In the genomic region with DNA sequence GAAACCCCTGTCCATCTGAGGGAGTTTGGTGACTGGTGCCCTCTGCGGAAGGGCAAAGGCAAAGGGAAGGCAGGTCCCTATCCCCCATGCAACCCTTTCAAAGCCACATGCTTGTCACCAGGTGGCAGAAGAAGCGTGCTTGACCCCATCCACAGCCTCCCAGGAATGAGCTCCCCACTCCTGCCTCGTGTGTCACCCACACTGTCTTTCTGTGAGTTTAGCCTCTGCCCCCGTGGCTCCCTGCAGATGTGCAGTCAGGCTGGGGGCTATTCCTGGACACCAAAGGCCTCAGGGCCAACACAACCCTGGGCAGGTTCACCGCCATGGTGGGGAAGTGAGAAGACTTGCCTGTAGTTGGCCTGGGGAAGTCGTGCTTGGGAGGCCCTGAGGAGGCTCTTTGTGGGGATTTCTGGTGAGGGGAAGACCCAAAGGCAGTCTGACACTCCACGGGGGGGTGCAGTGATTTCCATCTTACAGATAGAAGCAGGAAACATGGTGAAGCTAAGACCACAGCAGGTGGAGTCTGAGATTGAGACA, we compare ENCODE assay signal across 1 cellular context.
TF ChIP-seq lines count a peak whose summit lies in the region.

No MANE protein-coding gene starts in this region.

TF ChIP-seq in HepG2, 621 proteins besides CTCF, POLR2A, EP300 and RAD21 (continued from another document):
- TF ChIP-seq, protein P1, sequence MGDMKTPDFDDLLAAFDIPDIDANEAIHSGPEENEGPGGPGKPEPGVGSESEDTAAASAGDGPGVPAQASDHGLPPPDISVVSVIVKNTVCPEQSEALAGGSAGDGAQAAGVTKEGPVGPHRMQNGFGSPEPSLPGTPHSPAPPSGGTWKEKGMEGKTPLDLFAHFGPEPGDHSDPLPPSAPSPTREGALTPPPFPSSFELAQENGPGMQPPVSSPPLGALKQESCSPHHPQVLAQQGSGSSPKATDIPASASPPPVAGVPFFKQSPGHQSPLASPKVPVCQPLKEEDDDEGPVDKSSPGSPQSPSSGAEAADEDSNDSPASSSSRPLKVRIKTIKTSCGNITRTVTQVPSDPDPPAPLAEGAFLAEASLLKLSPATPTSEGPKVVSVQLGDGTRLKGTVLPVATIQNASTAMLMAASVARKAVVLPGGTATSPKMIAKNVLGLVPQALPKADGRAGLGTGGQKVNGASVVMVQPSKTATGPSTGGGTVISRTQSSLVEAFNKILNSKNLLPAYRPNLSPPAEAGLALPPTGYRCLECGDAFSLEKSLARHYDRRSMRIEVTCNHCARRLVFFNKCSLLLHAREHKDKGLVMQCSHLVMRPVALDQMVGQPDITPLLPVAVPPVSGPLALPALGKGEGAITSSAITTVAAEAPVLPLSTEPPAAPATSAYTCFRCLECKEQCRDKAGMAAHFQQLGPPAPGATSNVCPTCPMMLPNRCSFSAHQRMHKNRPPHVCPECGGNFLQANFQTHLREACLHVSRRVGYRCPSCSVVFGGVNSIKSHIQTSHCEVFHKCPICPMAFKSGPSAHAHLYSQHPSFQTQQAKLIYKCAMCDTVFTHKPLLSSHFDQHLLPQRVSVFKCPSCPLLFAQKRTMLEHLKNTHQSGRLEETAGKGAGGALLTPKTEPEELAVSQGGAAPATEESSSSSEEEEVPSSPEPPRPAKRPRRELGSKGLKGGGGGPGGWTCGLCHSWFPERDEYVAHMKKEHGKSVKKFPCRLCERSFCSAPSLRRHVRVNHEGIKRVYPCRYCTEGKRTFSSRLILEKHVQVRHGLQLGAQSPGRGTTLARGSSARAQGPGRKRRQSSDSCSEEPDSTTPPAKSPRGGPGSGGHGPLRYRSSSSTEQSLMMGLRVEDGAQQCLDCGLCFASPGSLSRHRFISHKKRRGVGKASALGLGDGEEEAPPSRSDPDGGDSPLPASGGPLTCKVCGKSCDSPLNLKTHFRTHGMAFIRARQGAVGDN (CRISPR knock-in tag; IDR thresholded peaks at IDR 0.05) = peak; percentile 49; the same call in 1 of the 2 replicates
- no peak for TF ChIP-seq PTBP1 (IDR thresholded peaks at IDR 0.05; ENCODE audit: low read depth, low read length, poor library complexity, severe bottlenecking)
- peak; percentile 18 for TF ChIP-seq XRCC5 (optimal IDR thresholded peaks at IDR 0.05; ENCODE audit: low read length)
- TF ChIP-seq ZNF563 (CRISPR knock-in tag; IDR thresholded peaks at IDR 0.05) = 0 out of 2 replicates have a peak, but pooled peaks have one; percentile 57
- TF ChIP-seq CEBPG (CRISPR knock-in tag; IDR thresholded peaks at IDR 0.05) = peak; percentile 6; the same call in 1 of the 2 replicates
- TF ChIP-seq, protein P2, sequence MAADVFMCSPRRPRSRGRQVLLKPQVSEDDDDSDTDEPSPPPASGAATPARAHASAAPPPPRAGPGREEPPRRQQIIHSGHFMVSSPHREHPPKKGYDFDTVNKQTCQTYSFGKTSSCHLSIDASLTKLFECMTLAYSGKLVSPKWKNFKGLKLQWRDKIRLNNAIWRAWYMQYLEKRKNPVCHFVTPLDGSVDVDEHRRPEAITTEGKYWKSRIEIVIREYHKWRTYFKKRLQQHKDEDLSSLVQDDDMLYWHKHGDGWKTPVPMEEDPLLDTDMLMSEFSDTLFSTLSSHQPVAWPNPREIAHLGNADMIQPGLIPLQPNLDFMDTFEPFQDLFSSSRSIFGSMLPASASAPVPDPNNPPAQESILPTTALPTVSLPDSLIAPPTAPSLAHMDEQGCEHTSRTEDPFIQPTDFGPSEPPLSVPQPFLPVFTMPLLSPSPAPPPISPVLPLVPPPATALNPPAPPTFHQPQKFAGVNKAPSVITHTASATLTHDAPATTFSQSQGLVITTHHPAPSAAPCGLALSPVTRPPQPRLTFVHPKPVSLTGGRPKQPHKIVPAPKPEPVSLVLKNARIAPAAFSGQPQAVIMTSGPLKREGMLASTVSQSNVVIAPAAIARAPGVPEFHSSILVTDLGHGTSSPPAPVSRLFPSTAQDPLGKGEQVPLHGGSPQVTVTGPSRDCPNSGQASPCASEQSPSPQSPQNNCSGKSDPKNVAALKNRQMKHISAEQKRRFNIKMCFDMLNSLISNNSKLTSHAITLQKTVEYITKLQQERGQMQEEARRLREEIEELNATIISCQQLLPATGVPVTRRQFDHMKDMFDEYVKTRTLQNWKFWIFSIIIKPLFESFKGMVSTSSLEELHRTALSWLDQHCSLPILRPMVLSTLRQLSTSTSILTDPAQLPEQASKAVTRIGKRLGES (CRISPR knock-in tag; IDR thresholded peaks at IDR 0.05; ENCODE audit: borderline replicate concordance) = no peak
- TF ChIP-seq TGIF2 (CRISPR knock-in tag; IDR thresholded peaks at IDR 0.05) = 0 out of 2 replicates have a peak, but pooled peaks have one; percentile 50
- TF ChIP-seq MIXL1 (CRISPR knock-in tag; IDR thresholded peaks at IDR 0.05) = no peak
- TF ChIP-seq ZSCAN22 (CRISPR knock-in tag; IDR thresholded peaks at IDR 0.05) = no peak
- peak; percentile 87; the same call in 1 of the 2 replicates for TF ChIP-seq NFIB (CRISPR knock-in tag; IDR thresholded peaks at IDR 0.05; ENCODE audit: borderline replicate concordance)
- 0 out of 2 replicates have a peak, but pooled peaks have one; percentile 6 for TF ChIP-seq ZNF615 (CRISPR knock-in tag; IDR thresholded peaks at IDR 0.05; ENCODE audit: borderline replicate concordance)
- TF ChIP-seq TEAD3 (CRISPR knock-in tag; optimal IDR thresholded peaks at IDR 0.05; ENCODE audit: borderline replicate concordance) = peak; percentile 87
- TF ChIP-seq ZFY (CRISPR knock-in tag; IDR thresholded peaks at IDR 0.05) = 0 out of 2 replicates have a peak, but pooled peaks have one; percentile 8
- 0 out of 2 replicates have a peak, but pooled peaks have one; percentile 38 for TF ChIP-seq SSRP1 (CRISPR knock-in tag; IDR thresholded peaks at IDR 0.05)
- TF ChIP-seq, protein P3, sequence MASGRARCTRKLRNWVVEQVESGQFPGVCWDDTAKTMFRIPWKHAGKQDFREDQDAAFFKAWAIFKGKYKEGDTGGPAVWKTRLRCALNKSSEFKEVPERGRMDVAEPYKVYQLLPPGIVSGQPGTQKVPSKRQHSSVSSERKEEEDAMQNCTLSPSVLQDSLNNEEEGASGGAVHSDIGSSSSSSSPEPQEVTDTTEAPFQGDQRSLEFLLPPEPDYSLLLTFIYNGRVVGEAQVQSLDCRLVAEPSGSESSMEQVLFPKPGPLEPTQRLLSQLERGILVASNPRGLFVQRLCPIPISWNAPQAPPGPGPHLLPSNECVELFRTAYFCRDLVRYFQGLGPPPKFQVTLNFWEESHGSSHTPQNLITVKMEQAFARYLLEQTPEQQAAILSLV (CRISPR knock-in tag; IDR thresholded peaks at IDR 0.05; ENCODE audit: borderline replicate concordance) = no peak
- peak; percentile 21; the same call in 1 of the 2 replicates for TF ChIP-seq HHEX (CRISPR knock-in tag; IDR thresholded peaks at IDR 0.05)
- TF ChIP-seq ZNF549 (CRISPR knock-in tag; IDR thresholded peaks at IDR 0.05) = no peak
- TF ChIP-seq MAZ (IDR thresholded peaks at IDR 0.05; ENCODE audit: borderline replicate concordance, low read depth, low read length) = 0 out of 2 replicates have a peak, but pooled peaks have one; percentile 22
- TF ChIP-seq MAZ (CRISPR knock-in tag; IDR thresholded peaks at IDR 0.05; ENCODE audit: low read depth) = no peak
- TF ChIP-seq, protein P4, sequence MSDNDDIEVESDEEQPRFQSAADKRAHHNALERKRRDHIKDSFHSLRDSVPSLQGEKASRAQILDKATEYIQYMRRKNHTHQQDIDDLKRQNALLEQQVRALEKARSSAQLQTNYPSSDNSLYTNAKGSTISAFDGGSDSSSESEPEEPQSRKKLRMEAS (IDR thresholded peaks at IDR 0.05) = peak; percentile 46
- TF ChIP-seq, protein P5, sequence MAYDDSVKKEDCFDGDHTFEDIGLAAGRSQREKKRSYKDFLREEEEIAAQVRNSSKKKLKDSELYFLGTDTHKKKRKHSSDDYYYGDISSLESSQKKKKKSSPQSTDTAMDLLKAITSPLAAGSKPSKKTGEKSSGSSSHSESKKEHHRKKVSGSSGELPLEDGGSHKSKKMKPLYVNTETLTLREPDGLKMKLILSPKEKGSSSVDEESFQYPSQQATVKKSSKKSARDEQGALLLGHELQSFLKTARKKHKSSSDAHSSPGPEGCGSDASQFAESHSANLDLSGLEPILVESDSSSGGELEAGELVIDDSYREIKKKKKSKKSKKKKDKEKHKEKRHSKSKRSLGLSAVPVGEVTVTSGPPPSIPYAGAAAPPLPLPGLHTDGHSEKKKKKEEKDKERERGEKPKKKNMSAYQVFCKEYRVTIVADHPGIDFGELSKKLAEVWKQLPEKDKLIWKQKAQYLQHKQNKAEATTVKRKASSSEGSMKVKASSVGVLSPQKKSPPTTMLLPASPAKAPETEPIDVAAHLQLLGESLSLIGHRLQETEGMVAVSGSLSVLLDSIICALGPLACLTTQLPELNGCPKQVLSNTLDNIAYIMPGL (CRISPR knock-in tag; IDR thresholded peaks at IDR 0.05; ENCODE audit: borderline replicate concordance in 1 of 2, low read depth in 1 of 2) = peak in 1 of 2 experiments; percentile 15; a peak in 1 of 4 replicates
- TF ChIP-seq PPARG (CRISPR knock-in tag; conservative IDR thresholded peaks at IDR 0.05) = no peak
- 0 out of 2 replicates have a peak, but pooled peaks have one; percentile 17 for TF ChIP-seq ZNF652 (CRISPR knock-in tag; IDR thresholded peaks at IDR 0.05; ENCODE audit: borderline replicate concordance, low read depth)
- no peak for TF ChIP-seq NPAS2 (CRISPR knock-in tag; IDR thresholded peaks at IDR 0.05; ENCODE audit: borderline replicate concordance)
- TF ChIP-seq SOX6 (IDR thresholded peaks at IDR 0.05) = no peak
- no peak for TF ChIP-seq SOX6 (CRISPR knock-in tag; IDR thresholded peaks at IDR 0.05)
- TF ChIP-seq GATAD1 (CRISPR knock-in tag; IDR thresholded peaks at IDR 0.05) = no peak
- 0 out of 2 replicates have a peak, but pooled peaks have one; percentile 2 for TF ChIP-seq NFE2L1 (CRISPR knock-in tag; IDR thresholded peaks at IDR 0.05; ENCODE audit: borderline replicate concordance)
- TF ChIP-seq ZNF430 (CRISPR knock-in tag; IDR thresholded peaks at IDR 0.05) = 0 out of 2 replicates have a peak, but pooled peaks have one; percentile 16
- TF ChIP-seq, protein P6, sequence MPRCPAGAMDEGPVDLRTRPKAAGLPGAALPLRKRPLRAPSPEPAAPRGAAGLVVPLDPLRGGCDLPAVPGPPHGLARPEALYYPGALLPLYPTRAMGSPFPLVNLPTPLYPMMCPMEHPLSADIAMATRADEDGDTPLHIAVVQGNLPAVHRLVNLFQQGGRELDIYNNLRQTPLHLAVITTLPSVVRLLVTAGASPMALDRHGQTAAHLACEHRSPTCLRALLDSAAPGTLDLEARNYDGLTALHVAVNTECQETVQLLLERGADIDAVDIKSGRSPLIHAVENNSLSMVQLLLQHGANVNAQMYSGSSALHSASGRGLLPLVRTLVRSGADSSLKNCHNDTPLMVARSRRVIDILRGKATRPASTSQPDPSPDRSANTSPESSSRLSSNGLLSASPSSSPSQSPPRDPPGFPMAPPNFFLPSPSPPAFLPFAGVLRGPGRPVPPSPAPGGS (CRISPR knock-in tag; IDR thresholded peaks at IDR 0.05) = 0 out of 2 replicates have a peak, but pooled peaks have one; percentile 11
- TF ChIP-seq ZNF891 (CRISPR knock-in tag; IDR thresholded peaks at IDR 0.05) = 0 out of 2 replicates have a peak, but pooled peaks have one; percentile 4
- TF ChIP-seq GFI1 (CRISPR knock-in tag; IDR thresholded peaks at IDR 0.05; ENCODE audit: borderline replicate concordance) = no peak
- TF ChIP-seq, protein P7, sequence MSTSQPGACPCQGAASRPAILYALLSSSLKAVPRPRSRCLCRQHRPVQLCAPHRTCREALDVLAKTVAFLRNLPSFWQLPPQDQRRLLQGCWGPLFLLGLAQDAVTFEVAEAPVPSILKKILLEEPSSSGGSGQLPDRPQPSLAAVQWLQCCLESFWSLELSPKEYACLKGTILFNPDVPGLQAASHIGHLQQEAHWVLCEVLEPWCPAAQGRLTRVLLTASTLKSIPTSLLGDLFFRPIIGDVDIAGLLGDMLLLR (CRISPR knock-in tag; IDR thresholded peaks at IDR 0.05) = peak; percentile 62; the same call in 1 of the 2 replicates
- TF ChIP-seq ZNF660 (CRISPR knock-in tag; IDR thresholded peaks at IDR 0.05; ENCODE audit: borderline replicate concordance, low read depth) = no peak
- peak; percentile 36; the same call in 1 of the 2 replicates for TF ChIP-seq ZNF788 (CRISPR knock-in tag; IDR thresholded peaks at IDR 0.05; ENCODE audit: borderline replicate concordance)
- no peak for TF ChIP-seq NR2F6 (IDR thresholded peaks at IDR 0.05)
- TF ChIP-seq NR2F6 (CRISPR knock-in tag; IDR thresholded peaks at IDR 0.05) = peak; percentile 28; the same call in 1 of the 2 replicates
